8 cellular contexts compared by ENCODE assay signal in genomic region chr20:3753098-3753497, GRCh38. TPM values are rescaled to one million over a fixed set of nuclear protein-coding genes. Genes with fewer than 3 reads are reported as not detected.
DNase-seq lines count a peak whose midpoint lies in the region; ATAC-seq and TF ChIP-seq lines count a peak whose summit lies in the region.

No MANE protein-coding gene starts in this region.

- peak; percentile 50 to 53 for ATAC-seq in right cardiac atrium
- ATAC-seq in HG03565 (IDR thresholded peaks at IDR 0.05; ENCODE audit: unreplicated experiment): no peak
- ATAC-seq in GM21576 (IDR thresholded peaks at IDR 0.05; ENCODE audit: unreplicated experiment): no peak

- WGBS in right cardiac atrium: 44% methylated on average over 4 of the region's 4 CpGs

- H3K4me1 ChIP-seq in ascending aorta (peaks cover 3 to 8% of the 10 kb centered on the region in 2 donors), right cardiac atrium (ENCODE audit: control insufficient read depth, insufficient read depth, low read length) (no peaks in the 10 kb centered on the region)

- no peaks in the 10 kb centered on the region for H3K9me3 ChIP-seq in ascending aorta
- H3K9me3 ChIP-seq in right cardiac atrium (ENCODE audit: control insufficient read depth, low read length): no peaks in the 10 kb centered on the region

- H3K27ac ChIP-seq in ascending aorta (no peak overlapping the region), right cardiac atrium (ENCODE audit: low read length) (no peak overlapping the region)

- TF ChIP-seq CTCF in LNCAP (IDR thresholded peaks at IDR 0.05) (peak; percentile 81), ascending aorta (IDR thresholded peaks at IDR 0.05) (peak; percentile 66 to 75 (median 67))

- H3K36me3 ChIP-seq in ascending aorta: no peaks in the 10 kb centered on the region

- in situ Hi-C loops in G401 (cut with HindIII; ENCODE audit: low sequenced_read_pairs): no loop called here

- H3K27me3 ChIP-seq in ascending aorta (no peaks in the 10 kb centered on the region), right cardiac atrium (ENCODE audit: control insufficient read depth, insufficient read depth) (no peaks in the 10 kb centered on the region)

- DNase-seq in G401 (ENCODE audit: low spot score) (peak; percentile 63), SKM-1 treated with dmso at 0.1 percent for 144 hours (lab: John Stamatoyannopoulos, UW; ENCODE audit: unreplicated experiment) (peak; percentile 20), ascending aorta (ENCODE audit: low spot score in 2 of 2) (peak in 1 of 2 donors; percentile 78), right cardiac atrium (peak; percentile 64 to 82 (median 65)), smooth muscle cell of the brain vasculature (ENCODE audit: low read depth, low spot score) (peak; percentile 24)

- intact Hi-C loops in ascending aorta (cut with DNase I) (loop anchor here (2.0 kb wide), 2 partner anchors 14 to 28 kb away; partner anchors contain the start of genes ADISSP and SPEF1), right cardiac atrium (cut with DNase I) (no loop called here)

- H3K4me3 ChIP-seq in ascending aorta (no peak overlapping the region), right cardiac atrium (ENCODE audit: low read length) (no peak overlapping the region)

RNA-seq across cellular contexts. Expression of gene ADISSP, which starts 14.5 kb away (rescaled TPM):
- total RNA-seq in G401 (2014; rRNA removed; shearing (Covaris generic)): 95.8 and 107 TPM in 2 replicates
- total RNA-seq in ascending aorta (48.4 TPM), right cardiac atrium (10 to 100 TPM; 11.7 to 13.7 (median 12.1) TPM)
- 12.6 TPM for polyA plus RNA-seq in right cardiac atrium

RNA-seq across cellular contexts. Expression of gene HSPA12B, which starts 20.6 kb away (rescaled TPM):
- not detected in 2 replicates for total RNA-seq in G401 (2014; rRNA removed; shearing (Covaris generic))
- total RNA-seq in ascending aorta (64.8 TPM), right cardiac atrium (10 to 100 TPM in 1 of 4 donors, 1 to 10 TPM in 3; 6.1 to 13.0 (median 7.1) TPM)
- 8.9 TPM for polyA plus RNA-seq in right cardiac atrium

RNA-seq across cellular contexts. Expression of gene SPEF1, which starts 28.1 kb away (rescaled TPM):
- 2.4 and 3.0 TPM in 2 replicates for total RNA-seq in G401 (2014; rRNA removed; shearing (Covaris generic))
- total RNA-seq in ascending aorta (not detected), right cardiac atrium (under 1 TPM in 1 of 4 donors, not detected in 3; 0.50 TPM)
- polyA plus RNA-seq in right cardiac atrium: 0.07 TPM

RNA-seq across cellular contexts. Expression of gene CENPB, which starts 33.4 kb away (rescaled TPM):
- total RNA-seq in G401 (2014; rRNA removed; shearing (Covaris generic)): 42.5 and 46.8 TPM in 2 replicates
- total RNA-seq in ascending aorta (173 TPM), right cardiac atrium (10 to 100 TPM; 63.9 to 92.7 (median 72.1) TPM)
- polyA plus RNA-seq in right cardiac atrium: 67.4 TPM

RNA-seq across cellular contexts. Expression of gene SIGLEC1, which starts 40.7 kb away (rescaled TPM):
- total RNA-seq in G401 (2014; rRNA removed; shearing (Covaris generic)): not detected in 2 replicates
- total RNA-seq in ascending aorta (23.2 TPM), right cardiac atrium (10 to 100 TPM in 1 of 4 donors, 1 to 10 TPM in 3; 6.7 to 12.3 (median 8.8) TPM)
- 4.2 TPM for polyA plus RNA-seq in right cardiac atrium

Comparison
In these comparisons a context has a peak if more than half of its experiments do, and no peak if none do; other contexts are left out.
1. ATAC-seq: peak in right cardiac atrium (2 of 2); none in HG03565 (single experiment) and GM21576 (single experiment).